Comparison of ENCODE assay signal across 9 cellular contexts in the genomic region with DNA sequence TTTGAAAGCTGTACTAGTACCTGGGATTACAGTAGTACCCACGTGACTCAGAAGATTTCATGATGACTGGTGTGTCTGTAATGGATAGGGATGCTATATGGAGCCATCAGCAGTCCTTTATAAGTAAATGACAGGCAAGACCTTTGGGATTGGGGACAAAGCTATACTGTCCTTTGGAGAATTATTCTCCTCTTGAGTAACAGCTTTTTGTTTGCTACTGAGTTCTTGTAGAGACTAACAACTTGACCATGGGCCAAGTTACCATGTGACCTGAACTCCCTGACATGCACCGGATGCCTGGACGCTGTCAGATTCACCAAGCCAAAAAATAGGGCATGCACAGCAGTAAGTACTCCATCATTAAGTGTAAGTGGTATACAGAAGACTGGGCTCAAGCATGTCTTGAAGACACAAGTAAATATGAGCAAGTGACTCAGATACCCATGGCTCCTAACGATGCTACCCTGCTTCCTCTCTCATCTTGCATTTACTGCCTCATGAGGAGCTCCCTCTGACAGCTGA. TPM values are rescaled to one million over a fixed set of nuclear protein-coding genes. Genes with fewer than 3 reads are reported as not detected.
DNase-seq lines count a peak whose midpoint lies in the region; ATAC-seq and TF ChIP-seq lines count a peak whose summit lies in the region.
"Had no signal": no experiment of that assay in that cellular context is flagged by ENCODE, and none has a peak within 500 bp of the region (broad histone marks: within the 10 kb centered on the region; RNA-seq: fewer than 3 reads in every experiment).

No MANE protein-coding gene starts in this region.

- H3K27me3 Mint-ChIP-seq in activated CD4-positive, alpha-beta T cell treated with anti-CD3 and anti-CD28 coated beads for 36 hours, result no peaks in the 10 kb centered on the region

- peaks cover 9 to 19% of the 10 kb centered on the region in 2 donors for H3K4me1 ChIP-seq in lung (ENCODE audit: control insufficient read depth in 2 of 2, insufficient read depth in 2 of 2, low read length in 2 of 2)

- WGBS in lung, 2 donors, result 21 to 36% methylated on average over 4 of the region's 4 CpGs

- H3K27me3 ChIP-seq in lung (ENCODE audit: control insufficient read depth, insufficient read depth), result no peaks in the 10 kb centered on the region

- POLR2A ChIA-PET in activated CD4-positive, alpha-beta T cell treated with anti-CD3 and anti-CD28 coated beads for 36 hours (lab: Charles Lee), result interaction anchor here (0.7 kb wide), 1 partner anchor 34 kb away, joined by 9 read pairs; no protein-coding TSS in a partner anchor

- intact Hi-C loops in activated CD4-positive, alpha-beta T cell treated with anti-CD3 and anti-CD28 coated beads for 36 hours (cut with DNase I, micrococcal nuclease), result no loop called here

- peak; percentile 63 for ATAC-seq in activated CD4-positive, alpha-beta T cell treated with anti-CD3 and anti-CD28 coated beads for 36 hours
- ATAC-seq in lung (ENCODE audit: insufficient read depth, low FRiP score), result no peak
- ATAC-seq in HG03439 (IDR thresholded peaks at IDR 0.05; ENCODE audit: unreplicated experiment), result no peak
- no peak for ATAC-seq in HG02678 (IDR thresholded peaks at IDR 0.05; ENCODE audit: unreplicated experiment)

- H3K4me3 Mint-ChIP-seq in activated CD4-positive, alpha-beta T cell treated with anti-CD3 and anti-CD28 coated beads for 36 hours, result no peak overlapping the region

- no peak for TF ChIP-seq CTCF in lung (IDR thresholded peaks at IDR 0.05; ENCODE audit: control extremely low read depth, extremely low read depth)

- H3K36me3 Mint-ChIP-seq in activated CD4-positive, alpha-beta T cell treated with anti-CD3 and anti-CD28 coated beads for 36 hours (ENCODE audit: low read depth), result peaks cover 12% of the 10 kb centered on the region

- no peak overlapping the region for H3K4me3 ChIP-seq in lung

- no peak overlapping the region for H3K27ac Mint-ChIP-seq in activated CD4-positive, alpha-beta T cell treated with anti-CD3 and anti-CD28 coated beads for 36 hours

- no peaks in the 10 kb centered on the region for H3K9me3 ChIP-seq in lung (ENCODE audit: control insufficient read depth in 2 of 2, insufficient read depth in 1 of 2, low read length in 1 of 2)

- H3K9me3 Mint-ChIP-seq in activated CD4-positive, alpha-beta T cell treated with anti-CD3 and anti-CD28 coated beads for 36 hours (ENCODE audit: low read depth), result no peaks in the 10 kb centered on the region

- H3K4me1 Mint-ChIP-seq in activated CD4-positive, alpha-beta T cell treated with anti-CD3 and anti-CD28 coated beads for 36 hours, result peaks cover 60% of the 10 kb centered on the region

- H3K36me3 ChIP-seq in lung (ENCODE audit: control insufficient read depth in 2 of 2, insufficient read depth in 2 of 2, low read length in 2 of 2), result peaks cover 0 to 3% of the 10 kb centered on the region in 2 donors

- no peak for DNase-seq in activated CD4-positive, alpha-beta T cell treated with anti-CD3 and anti-CD28 coated beads for 36 hours
- DNase-seq in activated CD4-positive, alpha-beta T cell treated with anti-CD3 and anti-CD28 coated beads for 4 hours, result no peak
- DNase-seq in dermis blood vessel endothelial cell (peak; percentile 78), lung (ENCODE audit: low spot score) (peak; percentile 43), superior temporal gyrus (ENCODE audit: extremely low spot score) (peak; percentile 59), NCI-H2227 treated with DMSO at 0.1 percent for 48 hours (lab: John Stamatoyannopoulos, UW) (no peak)

- H3K27ac ChIP-seq in lung (ENCODE audit: low read depth in 1 of 2, low read length in 1 of 2), result peak overlapping the region in 1 of 2 donors; percentile 6
- H3K27ac ChIP-seq: KMS-11 had no signal

- CTCF ChIA-PET in activated CD4-positive, alpha-beta T cell treated with anti-CD3 and anti-CD28 coated beads for 36 hours (lab: Charles Lee), result interaction anchor here (0.6 to 1.8 kb wide), 5 partner anchors 10 to 68 kb away, joined by 3 to 4 read pairs (median 4); no protein-coding TSS in a partner anchor

RNA-seq across cellular contexts. Expression of gene SEC11A, which starts 12.9 kb away (rescaled TPM):
- 100 to 1,000 TPM in 1 of 2 experiments, 10 to 100 TPM in 1; 66.6 to 111 TPM for total RNA-seq in activated CD4-positive, alpha-beta T cell treated with anti-CD3 and anti-CD28 coated beads for 36 hours
- total RNA-seq in dermis blood vessel endothelial cell, result 256 and 280 TPM in 2 replicates
- 100 to 1,000 TPM; 119 to 139 TPM for total RNA-seq in lung
- polyA plus RNA-seq in lung, result 100 to 1,000 TPM; 146 to 170 TPM

RNA-seq across cellular contexts. Expression of gene NMB, which starts 45.0 kb away (rescaled TPM):
- total RNA-seq in activated CD4-positive, alpha-beta T cell treated with anti-CD3 and anti-CD28 coated beads for 36 hours, result 1 to 10 TPM; 2.7 to 4.0 TPM
- total RNA-seq in dermis blood vessel endothelial cell (4.4 and 4.6 TPM in 2 replicates), lung (1 to 10 TPM; 2.6 to 9.3 TPM)
- 1 to 10 TPM; 4.7 to 6.4 TPM for polyA plus RNA-seq in lung

RNA-seq across cellular contexts. Expression of gene ZNF592, which starts 45.4 kb away (rescaled TPM):
- 10 to 100 TPM; 25.5 to 30.8 TPM for total RNA-seq in activated CD4-positive, alpha-beta T cell treated with anti-CD3 and anti-CD28 coated beads for 36 hours
- 4.9 and 8.7 TPM in 2 replicates for total RNA-seq in dermis blood vessel endothelial cell
- 10 to 100 TPM; 20.1 to 29.6 TPM for total RNA-seq in lung
- 10 to 100 TPM in 1 of 2 donors, 1 to 10 TPM in 1; 8.8 to 12.3 TPM for polyA plus RNA-seq in lung

RNA-seq across cellular contexts. Expression of gene WDR73, which starts 48.9 kb away (rescaled TPM):
- total RNA-seq in activated CD4-positive, alpha-beta T cell treated with anti-CD3 and anti-CD28 coated beads for 36 hours, result 10 to 100 TPM; 12.4 to 13.3 TPM
- 22.1 and 26.4 TPM in 2 replicates for total RNA-seq in dermis blood vessel endothelial cell
- 10 to 100 TPM; 33.3 to 35.6 TPM for total RNA-seq in lung
- 10 to 100 TPM; 18.2 to 19.7 TPM for polyA plus RNA-seq in lung

Comparison
In these comparisons a context has a peak if more than half of its experiments do, and no peak if none do; other contexts are left out.
1. DNase-seq: peak in dermis blood vessel endothelial cell (single experiment), lung (single experiment) and superior temporal gyrus (single experiment); none in activated CD4-positive, alpha-beta T cell treated with anti-CD3 and anti-CD28 coated beads for 36 hours (single experiment), activated CD4-positive, alpha-beta T cell treated with anti-CD3 and anti-CD28 coated beads for 4 hours (0 of 2) and NCI-H2227 treated with DMSO at 0.1 percent for 48 hours (single experiment).